ENCODE assay signal across 30 cellular contexts in the genomic region with DNA sequence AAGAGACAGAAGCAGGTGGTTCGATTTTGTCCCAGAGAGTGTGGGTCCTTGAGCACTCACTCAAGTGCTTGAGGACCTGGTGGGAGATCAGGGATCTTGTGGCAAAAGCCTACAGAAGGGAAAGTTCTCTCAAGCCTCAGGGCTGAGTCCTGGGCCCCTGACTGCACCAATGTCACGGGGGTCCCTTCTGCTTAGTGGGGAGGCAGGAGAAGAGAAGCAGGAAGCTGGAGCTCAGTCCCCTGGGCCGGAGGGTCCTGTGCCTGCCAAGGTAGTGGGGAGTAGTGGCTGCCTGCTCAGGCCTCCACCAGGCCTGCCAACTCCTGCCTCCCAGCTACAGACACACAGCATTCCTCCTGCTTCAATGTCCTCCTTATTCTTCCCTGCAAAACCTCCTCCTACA. TPM values are rescaled to one million over a fixed set of nuclear protein-coding genes. Genes with fewer than 3 reads are reported as not detected.
"Had no signal": no experiment of that assay in that cellular context is flagged by ENCODE, and none has a peak within 500 bp of the region (broad histone marks: within the 10 kb centered on the region; RNA-seq: fewer than 3 reads in every experiment).

No MANE protein-coding gene starts in this region.

- DNase-seq: activated CD4-positive, alpha-beta T cell treated with anti-CD3 and anti-CD28 coated beads for 4 hours; activated CD4-positive, alpha-beta T cell treated with anti-CD3 and anti-CD28 coated beads, Interleukin-2, amount 50 U/mL, for 1 hour; activated CD4-positive, alpha-beta T cell treated with anti-CD3 and anti-CD28 coated beads, Interleukin-2, amount 50 U/mL, for 48 hours; activated CD4-positive, CD25-positive, alpha-beta regulatory T cell; activated CD4-positive, CD25-positive, alpha-beta regulatory T cell treated with anti-CD3 and anti-CD28 coated beads, Interleukin-2, amount 50 U/mL, for 72 hours; activated CD8-positive, alpha-beta memory T cell treated with anti-CD3 and anti-CD28 coated beads, Interleukin-2, amount 50 U/mL, for 48 hours; activated CD8-positive, alpha-beta T cell treated with anti-CD3 and anti-CD28 coated beads for 36 hours; activated gamma-delta T cell; activated naive CD4-positive, alpha-beta T cell; activated naive CD4-positive, alpha-beta T cell treated with anti-CD3 and anti-CD28 coated beads, Interleukin-2, amount 10 ng/mL, durations not matched to agents 7 days and 5 days; activated naive CD8-positive, alpha-beta T cell treated with anti-CD3 and anti-CD28 coated beads, Interleukin-2, amount 10 ng/mL, durations not matched to agents 7 days and 5 days; activated T-cell treated with anti-CD3 and anti-CD28 coated beads for 4 hours; activated T-cell treated with anti-CD3 and anti-CD28 coated beads, Interleukin-2, amount 50 U/mL, for 24 hours; activated T-cell treated with anti-CD3 and anti-CD28 coated beads, Interleukin-2, amount 50 U/mL, for 72 hours; central memory CD4-positive, alpha-beta T cell; colonic mucosa; effector memory CD4-positive, alpha-beta T cell; endodermal cell; foreskin fibroblast; head of caudate nucleus; T-helper 1 cell; T-helper 17 cell; T1000 had no signal

- H3K36me3 ChIP-seq: ascending aorta, breast epithelium, cardiac muscle cell, colonic mucosa had no signal

- H3K27ac ChIP-seq: ascending aorta, breast epithelium, cardiac muscle cell, colonic mucosa had no signal

- ATAC-seq: activated CD8-positive, alpha-beta T cell treated with anti-CD3 and anti-CD28 coated beads for 36 hours; activated naive CD4-positive, alpha-beta T cell treated with anti-CD3 and anti-CD28 coated beads, Interleukin-2, amount 50 U/mL, for 72 hours; activated T-cell treated with anti-CD3 and anti-CD28 coated beads, Interleukin-2, amount 50 U/mL, for 72 hours; esophagus mucosa; T-helper 17 cell had no signal

- H3K4me3 Mint-ChIP-seq: activated CD8-positive, alpha-beta T cell treated with anti-CD3 and anti-CD28 coated beads for 36 hours; activated naive CD4-positive, alpha-beta T cell treated with anti-CD3 and anti-CD28 coated beads, Interleukin-2, amount 10 ng/mL, durations not matched to agents 7 days and 5 days; activated naive CD8-positive, alpha-beta T cell treated with anti-CD3 and anti-CD28 coated beads, Interleukin-2, amount 10 ng/mL, durations not matched to agents 7 days and 5 days; activated T-cell treated with anti-CD3 and anti-CD28 coated beads, Interleukin-2, amount 50 U/mL, for 24 hours; activated T-cell treated with anti-CD3 and anti-CD28 coated beads, Interleukin-2, amount 50 U/mL, for 72 hours; brain; endodermal cell; T-helper 17 cell; T-helper 2 cell treated with Interferon-gamma antibody and Interleukin-4, amounts not matched to agents 5 μg/mL and 100 μg/mL, for 36 hours had no signal

- H3K27ac Mint-ChIP-seq: activated CD8-positive, alpha-beta T cell treated with anti-CD3 and anti-CD28 coated beads for 36 hours; activated naive CD4-positive, alpha-beta T cell treated with anti-CD3 and anti-CD28 coated beads, Interleukin-2, amount 10 ng/mL, durations not matched to agents 7 days and 5 days; activated naive CD4-positive, alpha-beta T cell treated with anti-CD3 and anti-CD28 coated beads, Interleukin-2, amount 50 U/mL, for 72 hours; activated naive CD8-positive, alpha-beta T cell treated with anti-CD3 and anti-CD28 coated beads, Interleukin-2, amount 10 ng/mL, durations not matched to agents 7 days and 5 days; activated T-cell treated with anti-CD3 and anti-CD28 coated beads, Interleukin-2, amount 50 U/mL, for 24 hours; activated T-cell treated with anti-CD3 and anti-CD28 coated beads, Interleukin-2, amount 50 U/mL, for 72 hours; brain; endodermal cell; T-helper 17 cell; T-helper 2 cell treated with Interferon-gamma antibody and Interleukin-4, amounts not matched to agents 5 μg/mL and 100 μg/mL, for 36 hours had no signal

- H3K4me3 ChIP-seq: ascending aorta, breast epithelium, cardiac muscle cell, colonic mucosa had no signal

- H3K27me3 Mint-ChIP-seq: activated CD8-positive, alpha-beta T cell treated with anti-CD3 and anti-CD28 coated beads for 36 hours; activated naive CD4-positive, alpha-beta T cell treated with anti-CD3 and anti-CD28 coated beads, Interleukin-2, amount 10 ng/mL, durations not matched to agents 7 days and 5 days; activated T-cell treated with anti-CD3 and anti-CD28 coated beads, Interleukin-2, amount 50 U/mL, for 24 hours had no signal

- H3K9me3 ChIP-seq: ascending aorta, breast epithelium, colonic mucosa had no signal

- H3K4me1 Mint-ChIP-seq: activated naive CD4-positive, alpha-beta T cell treated with anti-CD3 and anti-CD28 coated beads, Interleukin-2, amount 10 ng/mL, durations not matched to agents 7 days and 5 days; brain; T-helper 17 cell had no signal

- H3K36me3 Mint-ChIP-seq: activated naive CD4-positive, alpha-beta T cell treated with anti-CD3 and anti-CD28 coated beads, Interleukin-2, amount 10 ng/mL, durations not matched to agents 7 days and 5 days; activated naive CD4-positive, alpha-beta T cell treated with anti-CD3 and anti-CD28 coated beads, Interleukin-2, amount 50 U/mL, for 72 hours; activated naive CD8-positive, alpha-beta T cell treated with anti-CD3 and anti-CD28 coated beads, Interleukin-2, amount 10 ng/mL, durations not matched to agents 7 days and 5 days had no signal

- H3K27me3 ChIP-seq: ascending aorta, breast epithelium, cardiac muscle cell, colonic mucosa had no signal

- H3K4me1 ChIP-seq: ascending aorta, breast epithelium, colonic mucosa had no signal

- H3K9me3 Mint-ChIP-seq: activated CD8-positive, alpha-beta T cell treated with anti-CD3 and anti-CD28 coated beads for 36 hours; activated naive CD4-positive, alpha-beta T cell treated with anti-CD3 and anti-CD28 coated beads, Interleukin-2, amount 10 ng/mL, durations not matched to agents 7 days and 5 days; activated naive CD4-positive, alpha-beta T cell treated with anti-CD3 and anti-CD28 coated beads, Interleukin-2, amount 50 U/mL, for 72 hours; activated naive CD8-positive, alpha-beta T cell treated with anti-CD3 and anti-CD28 coated beads, Interleukin-2, amount 10 ng/mL, durations not matched to agents 7 days and 5 days; activated T-cell treated with anti-CD3 and anti-CD28 coated beads, Interleukin-2, amount 50 U/mL, for 24 hours; activated T-cell treated with anti-CD3 and anti-CD28 coated beads, Interleukin-2, amount 50 U/mL, for 72 hours; brain; endodermal cell; T-helper 2 cell treated with Interferon-gamma antibody and Interleukin-4, amounts not matched to agents 5 μg/mL and 100 μg/mL, for 36 hours had no signal

RNA-seq across cellular contexts. Expression of a gene that starts 11.7 kb away (rescaled TPM):
- total RNA-seq: ascending aorta had no signal
